8 cellular contexts compared by ENCODE assay signal in the genomic region with DNA sequence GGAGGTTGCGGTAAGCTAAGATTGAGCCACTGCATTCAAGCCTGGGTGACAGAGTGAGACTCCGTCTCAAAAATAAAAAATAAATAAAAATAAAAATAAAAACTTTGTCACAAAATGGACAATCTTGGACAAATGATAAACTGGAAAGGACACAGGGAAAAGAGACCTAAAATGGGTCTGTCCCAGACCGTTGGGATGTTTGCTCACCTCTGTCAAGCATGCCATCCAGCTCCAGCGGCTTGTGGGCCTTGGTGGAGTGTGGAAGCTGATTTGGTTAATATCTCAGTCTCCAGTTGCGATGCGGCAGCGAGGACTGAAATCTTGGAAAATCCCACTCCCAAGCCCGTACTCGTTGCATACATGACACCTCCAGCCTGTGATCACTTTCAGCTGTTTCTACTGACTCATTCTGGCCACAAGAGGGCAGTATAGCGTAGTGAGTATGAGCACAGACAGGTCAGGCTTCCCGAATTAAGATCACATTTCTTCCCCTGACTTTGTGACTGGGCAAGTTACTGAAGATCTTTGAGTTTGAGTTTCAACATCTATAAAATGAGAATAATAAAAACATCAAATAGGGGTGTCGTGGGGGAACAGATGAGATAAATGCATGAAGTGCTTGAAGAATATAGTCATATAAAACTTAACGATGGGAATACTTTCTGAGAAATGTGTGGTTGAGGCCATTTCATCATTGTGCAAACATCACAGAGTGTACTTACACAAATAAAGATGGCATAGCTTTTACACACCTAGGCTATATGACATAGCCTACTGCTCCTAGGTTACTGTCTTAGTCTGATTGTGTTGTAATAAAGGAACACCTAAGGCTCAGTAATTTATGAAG. TPM values are rescaled to one million over a fixed set of nuclear protein-coding genes. Genes with fewer than 3 reads are reported as not detected.
A peak's percentile ranks its signal among the peaks of the same experiment; 100 is the strongest.
DNase-seq lines count a peak whose midpoint lies in the region; ATAC-seq lines count a peak whose summit lies in the region.

No MANE protein-coding gene starts in this region.

- DNase-seq in AG08395 (ENCODE audit: low spot score) (peak; percentile 88), NCI-H226 (peak; percentile 64), cerebellum (ENCODE audit: low spot score) (peak; percentile 72)
- peak; percentile 44 for DNase-seq in activated CD4-positive, CD25-positive, alpha-beta regulatory T cell treated with anti-CD3 and anti-CD28 coated beads, Interleukin-2, amount 50 U/mL, for 72 hours
- DNase-seq in stimulated activated CD4-positive, alpha-beta T cell treated with anti-CD3 and anti-CD28 coated beads, Interleukin-4, amount 100 ng/mL, for 24 hours = peak; percentile 75

- no peaks in the 10 kb centered on the region for H3K27me3 ChIP-seq in layer of hippocampus (ENCODE audit: control insufficient read depth, insufficient read depth, low read length)

- ATAC-seq in GM18861 (IDR thresholded peaks at IDR 0.05; ENCODE audit: unreplicated experiment) = peak; percentile 86
- ATAC-seq in HG03159 (IDR thresholded peaks at IDR 0.05; ENCODE audit: unreplicated experiment) = peak; percentile 86

- peak overlapping the region; percentile 69 for H3K27ac ChIP-seq in layer of hippocampus (ENCODE audit: low read depth, low read length)

RNA-seq across cellular contexts. Expression of a gene that starts 19.6 kb away (rescaled TPM):
- total RNA-seq in cerebellum = 0.73 TPM

RNA-seq across cellular contexts. Expression of a gene that starts 41.3 kb away (rescaled TPM):
- total RNA-seq in cerebellum = 731 TPM

Comparison
In these comparisons a context has a peak if more than half of its experiments do, and no peak if none do; other contexts are left out.
1. Peak in every context shown above with its lines: DNase-seq, ATAC-seq and H3K27ac ChIP-seq.